ENCODE assay signal across 8 cellular contexts in genomic region chr3:185935465-185936263, GRCh38. TPM values are rescaled to one million over a fixed set of nuclear protein-coding genes. Genes with fewer than 3 reads are reported as not detected.
DNase-seq lines count a peak whose midpoint lies in the region; ATAC-seq and TF ChIP-seq lines count a peak whose summit lies in the region.

No MANE protein-coding gene starts in this region.

- TF ChIP-seq CTCF in cardiac muscle cell (IDR thresholded peaks at IDR 0.05; ENCODE audit: low read depth, low read length): no peak
- no peak for TF ChIP-seq CTCF in left lung (IDR thresholded peaks at IDR 0.05)
- no peak for TF ChIP-seq CTCF in type B pancreatic cell (conservative IDR thresholded peaks at IDR 0.05)

- H3K4me1 ChIP-seq in cardiac muscle cell (ENCODE audit: low read depth) (peaks cover 38% of the 10 kb centered on the region), left lung (peaks cover 29 to 56% of the 10 kb centered on the region in 2 donors)

- peaks cover 8% of the 10 kb centered on the region for H3K36me3 ChIP-seq in cardiac muscle cell
- H3K36me3 ChIP-seq in left lung: peaks cover 0 to 7% of the 10 kb centered on the region in 2 donors

- H3K9me3 Mint-ChIP-seq in activated naive CD8-positive, alpha-beta T cell treated with anti-CD3 and anti-CD28 coated beads, Interleukin-2, amount 10 ng/mL, durations not matched to agents 7 days and 5 days: peaks cover 6% of the 10 kb centered on the region
- H3K9me3 Mint-ChIP-seq in type B pancreatic cell: peaks cover 4% of the 10 kb centered on the region

- peak overlapping the region; percentile 97 for H3K4me3 ChIP-seq in cardiac muscle cell
- H3K4me3 ChIP-seq in left lung: peak overlapping the region; percentile 63 to 83

- H3K27me3 Mint-ChIP-seq in activated naive CD8-positive, alpha-beta T cell treated with anti-CD3 and anti-CD28 coated beads, Interleukin-2, amount 10 ng/mL, durations not matched to agents 7 days and 5 days: peaks cover 6% of the 10 kb centered on the region
- peaks cover 8% of the 10 kb centered on the region for H3K27me3 Mint-ChIP-seq in type B pancreatic cell

- peak overlapping the region; percentile 99 for H3K4me3 Mint-ChIP-seq in activated naive CD8-positive, alpha-beta T cell treated with anti-CD3 and anti-CD28 coated beads, Interleukin-2, amount 10 ng/mL, durations not matched to agents 7 days and 5 days
- peak overlapping the region; percentile 100 for H3K4me3 Mint-ChIP-seq in type B pancreatic cell

- POLR2A ChIA-PET in activated naive CD8-positive, alpha-beta T cell treated with anti-CD3 and anti-CD28 coated beads, Interleukin-2, amount 10 ng/mL, durations not matched to agents 7 days and 5 days (lab: Charles Lee): interaction anchor here (0.6 to 3.5 kb wide), 5 partner anchors 9 to 848 kb away, joined by 3 to 68 read pairs (median 32); partner anchors contain the start of genes DNAJB11, EIF4A2 and TBCCD1

- peaks cover 51% of the 10 kb centered on the region for H3K4me1 Mint-ChIP-seq in activated naive CD8-positive, alpha-beta T cell treated with anti-CD3 and anti-CD28 coated beads, Interleukin-2, amount 10 ng/mL, durations not matched to agents 7 days and 5 days
- peaks cover 42% of the 10 kb centered on the region for H3K4me1 Mint-ChIP-seq in type B pancreatic cell (ENCODE audit: unreplicated experiment)

- H3K27ac Mint-ChIP-seq in activated naive CD8-positive, alpha-beta T cell treated with anti-CD3 and anti-CD28 coated beads, Interleukin-2, amount 10 ng/mL, durations not matched to agents 7 days and 5 days: peak overlapping the region; percentile 100
- H3K27ac Mint-ChIP-seq in type B pancreatic cell: peak overlapping the region; percentile 100

- H3K9me3 ChIP-seq in cardiac muscle cell (ENCODE audit: low read depth) (no peaks in the 10 kb centered on the region), left lung (no peaks in the 10 kb centered on the region)

- intact Hi-C loops in left ventricle myocardium superior (cut with micrococcal nuclease) (no loop called here), left lung (cut with DNase I) (no loop called here)

- ATAC-seq in left ventricle myocardium superior (no peak), left lung (no peak), HG03175 (IDR thresholded peaks at IDR 0.05; ENCODE audit: unreplicated experiment) (no peak), GM21786 (IDR thresholded peaks at IDR 0.05; ENCODE audit: unreplicated experiment) (no peak)
- no peak for ATAC-seq in activated naive CD8-positive, alpha-beta T cell treated with anti-CD3 and anti-CD28 coated beads, Interleukin-2, amount 10 ng/mL, durations not matched to agents 7 days and 5 days (ENCODE audit: low read depth)

- H3K27ac ChIP-seq in cardiac muscle cell (peak overlapping the region; percentile 99), left lung (peak overlapping the region in 1 of 2 donors; percentile 100)

- H3K27me3 ChIP-seq in cardiac muscle cell (no peaks in the 10 kb centered on the region), left lung (no peaks in the 10 kb centered on the region)

- DNase-seq in cardiac muscle cell (ENCODE audit: low read depth in 1 of 2, low spot score in 1 of 2) (no peak), left ventricle myocardium superior (no peak), left lung (no peak), type B pancreatic cell (ENCODE audit: extremely low spot score, unreplicated experiment) (no peak), pons (ENCODE audit: low spot score) (no peak)
- no peak for DNase-seq in activated naive CD8-positive, alpha-beta T cell treated with anti-CD3 and anti-CD28 coated beads, Interleukin-2, amount 10 ng/mL, durations not matched to agents 7 days and 5 days

- H3K36me3 Mint-ChIP-seq in activated naive CD8-positive, alpha-beta T cell treated with anti-CD3 and anti-CD28 coated beads, Interleukin-2, amount 10 ng/mL, durations not matched to agents 7 days and 5 days: peaks cover 57% of the 10 kb centered on the region
- H3K36me3 Mint-ChIP-seq in type B pancreatic cell: peaks cover 29% of the 10 kb centered on the region

RNA-seq across cellular contexts. Expression of gene TRA2B, which starts 2.1 kb away (rescaled TPM):
- total RNA-seq in cardiac muscle cell (227 and 320 TPM in 2 replicates), left ventricle myocardium superior (45.7 TPM), left lung (100 to 1,000 TPM in 1 of 2 donors, 10 to 100 TPM in 1; 86.0 to 124 TPM), type B pancreatic cell (ENCODE audit: low replicate concordance) (136 and 205 TPM in 2 replicates)
- 106 and 129 TPM in 2 replicates for polyA plus RNA-seq in cardiac muscle cell
- total RNA-seq in activated naive CD8-positive, alpha-beta T cell treated with anti-CD3 and anti-CD28 coated beads, Interleukin-2, amount 10 ng/mL, durations not matched to agents 7 days and 5 days: 100 to 1,000 TPM; 222 to 243 TPM
